ENCODE assay signal across 1 cellular context in genomic region chr20:51801220-51801991, GRCh38.
A peak's percentile ranks its signal among the peaks of the same experiment; 100 is the strongest.
TF ChIP-seq lines count a peak whose summit lies in the region.

No MANE protein-coding gene starts in this region.

TF ChIP-seq in HepG2, 621 proteins besides CTCF, POLR2A, EP300 and RAD21 (continued from another document and continues in another):
- no peak; the same call in 1 of the 2 replicates for TF ChIP-seq HIVEP1 (CRISPR knock-in tag; IDR thresholded peaks at IDR 0.05)
- TF ChIP-seq YY1 (IDR thresholded peaks at IDR 0.05; ENCODE audit: insufficient read depth, insufficient replicate concordance, low read depth, low read length) = peak; percentile 87
- TF ChIP-seq ZNF800 (CRISPR knock-in tag; IDR thresholded peaks at IDR 0.05) = 0 out of 2 replicates have a peak, but pooled peaks have one; percentile 26
- TF ChIP-seq ZNF891 (CRISPR knock-in tag; IDR thresholded peaks at IDR 0.05) = no peak
- TF ChIP-seq ZNF446 (CRISPR knock-in tag; IDR thresholded peaks at IDR 0.05) = peak; percentile 69; the same call in 1 of the 2 replicates
- peak; percentile 38 for TF ChIP-seq ZNF574 (CRISPR knock-in tag; IDR thresholded peaks at IDR 0.05)
- no peak for TF ChIP-seq ZSCAN31 (CRISPR knock-in tag; IDR thresholded peaks at IDR 0.05; ENCODE audit: low read depth)
- no peak for TF ChIP-seq HNRNPL (IDR thresholded peaks at IDR 0.05; ENCODE audit: low read depth, low read length)
- no peak for TF ChIP-seq KDM6A (CRISPR knock-in tag; IDR thresholded peaks at IDR 0.05; ENCODE audit: low read depth)
- TF ChIP-seq ZNF3 (CRISPR knock-in tag; IDR thresholded peaks at IDR 0.05) = no peak
- TF ChIP-seq ZNF362 (CRISPR knock-in tag; IDR thresholded peaks at IDR 0.05; ENCODE audit: borderline replicate concordance) = peak; percentile 57
- TF ChIP-seq SNAI1 (CRISPR knock-in tag; IDR thresholded peaks at IDR 0.05; ENCODE audit: borderline replicate concordance) = no peak
- TF ChIP-seq KLF13 (CRISPR knock-in tag; IDR thresholded peaks at IDR 0.05) = no peak
- TF ChIP-seq ZNF616 (CRISPR knock-in tag; IDR thresholded peaks at IDR 0.05; ENCODE audit: low read depth) = no peak
- TF ChIP-seq JARID2 (CRISPR knock-in tag; IDR thresholded peaks at IDR 0.05; ENCODE audit: insufficient replicate concordance) = no peak
- TF ChIP-seq MBD4 (IDR thresholded peaks at IDR 0.05; ENCODE audit: borderline replicate concordance, low read length) = no peak
- TF ChIP-seq RNF2 (conservative IDR thresholded peaks at IDR 0.05; ENCODE audit: low read depth) = no peak
- TF ChIP-seq SAFB2 (CRISPR knock-in tag; IDR thresholded peaks at IDR 0.05; ENCODE audit: borderline replicate concordance, low read depth) = peak; percentile 52; the same call in 1 of the 2 replicates
- TF ChIP-seq DNMT1 (CRISPR knock-in tag; IDR thresholded peaks at IDR 0.05) = peak; percentile 44; the same call in 1 of the 2 replicates
- peak; percentile 67 for TF ChIP-seq ZNF563 (CRISPR knock-in tag; IDR thresholded peaks at IDR 0.05)
- TF ChIP-seq ZNF709 (CRISPR knock-in tag; IDR thresholded peaks at IDR 0.05) = peak; percentile 62
- peak; percentile 63; the same call in 1 of the 2 replicates for TF ChIP-seq ZBTB43 (CRISPR knock-in tag; conservative IDR thresholded peaks at IDR 0.05)
- no peak for TF ChIP-seq SP5 (CRISPR knock-in tag; IDR thresholded peaks at IDR 0.05; ENCODE audit: borderline replicate concordance, low read depth)
- TF ChIP-seq KAT7 (CRISPR knock-in tag; IDR thresholded peaks at IDR 0.05; ENCODE audit: borderline replicate concordance) = peak; percentile 48; the same call in 1 of the 2 replicates
- TF ChIP-seq GZF1 (CRISPR knock-in tag; IDR thresholded peaks at IDR 0.05) = 0 out of 2 replicates have a peak, but pooled peaks have one; percentile 45
- TF ChIP-seq CAMTA2 (CRISPR knock-in tag; IDR thresholded peaks at IDR 0.05; ENCODE audit: borderline replicate concordance) = no peak
- no peak for TF ChIP-seq TAF15 (IDR thresholded peaks at IDR 0.05; ENCODE audit: low read depth, low read length, poor library complexity, severe bottlenecking)
- peak; percentile 22; the same call in 1 of the 2 replicates for TF ChIP-seq ZNF777 (CRISPR knock-in tag; IDR thresholded peaks at IDR 0.05)
- TF ChIP-seq ZNF7 (CRISPR knock-in tag; IDR thresholded peaks at IDR 0.05) = no peak
- no peak for TF ChIP-seq SCMH1 (CRISPR knock-in tag; IDR thresholded peaks at IDR 0.05; ENCODE audit: borderline replicate concordance)
- TF ChIP-seq LCORL (IDR thresholded peaks at IDR 0.05) = no peak
- TF ChIP-seq LCORL (CRISPR knock-in tag; IDR thresholded peaks at IDR 0.05) = no peak; the same call in 1 of the 2 replicates
- no peak for TF ChIP-seq CREB1 (IDR thresholded peaks at IDR 0.05)
- no peak for TF ChIP-seq CREB1 (CRISPR knock-in tag; IDR thresholded peaks at IDR 0.05)
- TF ChIP-seq PRDM15 (CRISPR knock-in tag; IDR thresholded peaks at IDR 0.05) = no peak
- TF ChIP-seq ZNF143 (CRISPR knock-in tag; IDR thresholded peaks at IDR 0.05) = no peak
- 0 out of 2 replicates have a peak, but pooled peaks have one; percentile 14 for TF ChIP-seq ARID5B (CRISPR knock-in tag; IDR thresholded peaks at IDR 0.05)
- TF ChIP-seq RBM39 (IDR thresholded peaks at IDR 0.05; ENCODE audit: low read depth, low read length, poor library complexity, severe bottlenecking) = peak; percentile 68
- no peak for TF ChIP-seq ELF4 (CRISPR knock-in tag; IDR thresholded peaks at IDR 0.05; ENCODE audit: borderline replicate concordance)
- 0 out of 2 replicates have a peak, but pooled peaks have one; percentile 27 for TF ChIP-seq AKAP8 (CRISPR knock-in tag; IDR thresholded peaks at IDR 0.05)
- 0 out of 2 replicates have a peak, but pooled peaks have one; percentile 25 for TF ChIP-seq MXD1 (CRISPR knock-in tag; IDR thresholded peaks at IDR 0.05)
- TF ChIP-seq BORCS8-MEF2B (CRISPR knock-in tag; IDR thresholded peaks at IDR 0.05) = no peak
- TF ChIP-seq HCFC1 (IDR thresholded peaks at IDR 0.05; ENCODE audit: low read depth, low read length) = no peak
- peak in 1 of 2 experiments; percentile 88; a peak in 2 of 4 replicates for TF ChIP-seq HMGXB4 (CRISPR knock-in tag; IDR thresholded peaks at IDR 0.05; ENCODE audit: borderline replicate concordance in 1 of 2, low read depth in 1 of 2)
- TF ChIP-seq THAP7 (CRISPR knock-in tag; IDR thresholded peaks at IDR 0.05) = 0 out of 2 replicates have a peak, but pooled peaks have one; percentile 29
- TF ChIP-seq NR2F6 (IDR thresholded peaks at IDR 0.05) = peak; percentile 32; the same call in 1 of the 2 replicates
- TF ChIP-seq NR2F6 (CRISPR knock-in tag; IDR thresholded peaks at IDR 0.05) = no peak
- TF ChIP-seq ZNF562 (CRISPR knock-in tag; IDR thresholded peaks at IDR 0.05; ENCODE audit: borderline replicate concordance) = no peak
- TF ChIP-seq ZFP90 (CRISPR knock-in tag; IDR thresholded peaks at IDR 0.05; ENCODE audit: borderline replicate concordance) = no peak
- TF ChIP-seq RXRA (CRISPR knock-in tag; IDR thresholded peaks at IDR 0.05) = 0 out of 2 replicates have a peak, but pooled peaks have one; percentile 15
